ENCODE assay signal across 16 cellular contexts in the genomic region with DNA sequence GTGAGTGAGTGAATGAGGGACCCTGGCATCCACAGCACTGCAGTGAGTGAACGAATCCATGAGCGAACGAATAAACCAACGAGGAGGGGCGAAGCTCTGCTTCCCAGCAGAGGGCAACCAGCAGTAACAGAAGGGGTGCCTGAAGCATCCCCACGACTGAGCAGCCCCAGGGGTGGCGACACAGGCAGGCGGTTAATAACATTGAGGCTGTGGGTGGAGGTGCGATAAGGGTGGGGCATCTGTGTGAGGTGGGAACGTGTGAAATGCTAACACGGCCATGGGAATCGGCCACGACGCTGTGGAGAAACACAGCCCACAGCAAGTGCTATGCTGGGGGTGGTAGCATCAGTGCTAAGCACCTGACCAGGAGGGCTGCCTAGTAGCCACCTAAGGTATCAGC.
"Had no signal": no experiment of that assay in that cellular context is flagged by ENCODE, and none has a peak within 500 bp of the region (broad histone marks: within the 10 kb centered on the region; RNA-seq: fewer than 3 reads in every experiment).

No MANE protein-coding gene starts in this region.

- H3K4me1 ChIP-seq: sigmoid colon, suprapubic skin, thyroid gland, uterus had no signal

- H3K27ac ChIP-seq: coronary artery, sigmoid colon, skin epidermis, suprapubic skin, thyroid gland, uterus had no signal

- FAIRE-seq: frontal cortex, keratinocyte had no signal

- DNase-seq: effector CD4-positive, alpha-beta T cell; left colon; mesendoderm; naive B cell; sigmoid colon; stimulated activated naive CD4-positive, alpha-beta T cell treated with Interleukin-2 at 50 U/mL for 16 hours; thyroid gland; uterus had no signal

- H3K4me3 ChIP-seq: coronary artery, sigmoid colon, skin epidermis, suprapubic skin, thyroid gland, uterus had no signal

- H3K4me3 Mint-ChIP-seq: naive B cell, neural crest cell, type B pancreatic cell had no signal

- H3K27me3 ChIP-seq: sigmoid colon, suprapubic skin, thyroid gland, uterus had no signal

- H3K27me3 Mint-ChIP-seq: naive B cell, type B pancreatic cell had no signal

- ATAC-seq: esophagus mucosa, left colon had no signal

- H3K27ac Mint-ChIP-seq: naive B cell had no signal

- H3K9me3 ChIP-seq: thyroid gland, uterus had no signal

- H3K36me3 ChIP-seq: uterus had no signal

- H3K4me1 Mint-ChIP-seq: neural crest cell had no signal
